1 cellular context compared by ENCODE assay signal in genomic region chr18:33839452-33840225, GRCh38.
TF ChIP-seq lines count a peak whose summit lies in the region.

No MANE protein-coding gene starts in this region.

TF ChIP-seq in GM23338, 12 proteins besides CTCF, POLR2A, EP300 and RAD21 (continued from another document):
- no peak for TF ChIP-seq ZNF462 (CRISPR knock-in tag; IDR thresholded peaks at IDR 0.05)
- TF ChIP-seq, protein P1, sequence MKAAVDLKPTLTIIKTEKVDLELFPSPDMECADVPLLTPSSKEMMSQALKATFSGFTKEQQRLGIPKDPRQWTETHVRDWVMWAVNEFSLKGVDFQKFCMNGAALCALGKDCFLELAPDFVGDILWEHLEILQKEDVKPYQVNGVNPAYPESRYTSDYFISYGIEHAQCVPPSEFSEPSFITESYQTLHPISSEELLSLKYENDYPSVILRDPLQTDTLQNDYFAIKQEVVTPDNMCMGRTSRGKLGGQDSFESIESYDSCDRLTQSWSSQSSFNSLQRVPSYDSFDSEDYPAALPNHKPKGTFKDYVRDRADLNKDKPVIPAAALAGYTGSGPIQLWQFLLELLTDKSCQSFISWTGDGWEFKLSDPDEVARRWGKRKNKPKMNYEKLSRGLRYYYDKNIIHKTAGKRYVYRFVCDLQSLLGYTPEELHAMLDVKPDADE (IDR thresholded peaks at IDR 0.05), result no peak
- TF ChIP-seq ZNF331 (CRISPR knock-in tag; IDR thresholded peaks at IDR 0.05; ENCODE audit: low read depth), result no peak
- TF ChIP-seq NANOG (IDR thresholded peaks at IDR 0.05; ENCODE audit: borderline replicate concordance), result no peak
- TF ChIP-seq POLR2AphosphoS5 (IDR thresholded peaks at IDR 0.05; ENCODE audit: low read depth), result no peak
TF ChIP-seq in GM23338: peak in this region for 0.
